38 cellular contexts compared by ENCODE assay signal in genomic region chr3:26029323-26029722, GRCh38.
"Had no signal": no experiment of that assay in that cellular context is flagged by ENCODE, and none has a peak within 500 bp of the region (broad histone marks: within the 10 kb centered on the region; RNA-seq: fewer than 3 reads in every experiment).

No MANE protein-coding gene starts in this region.

- H3K4me3 ChIP-seq: adrenal gland, ascending aorta, body of pancreas, breast epithelium, cardiac muscle cell had no signal

- H3K27ac ChIP-seq: adrenal gland, ascending aorta, body of pancreas, brain microvascular endothelial cell, breast epithelium, cardiac muscle cell had no signal

- H3K27me3 ChIP-seq: ascending aorta, body of pancreas, brain microvascular endothelial cell, breast epithelium, cardiac muscle cell had no signal

- H3K27me3 Mint-ChIP-seq: activated naive CD4-positive, alpha-beta T cell treated with anti-CD3 and anti-CD28 coated beads, Interleukin-2, amount 10 ng/mL, durations not matched to agents 7 days and 5 days; activated naive CD4-positive, alpha-beta T cell treated with anti-CD3 and anti-CD28 coated beads, Interleukin-2, amount 50 U/mL, for 24 hours; activated naive CD8-positive, alpha-beta T cell treated with anti-CD3 and anti-CD28 coated beads for 36 hours; activated naive CD8-positive, alpha-beta T cell treated with anti-CD3 and anti-CD28 coated beads, Interleukin-2, amount 10 ng/mL, durations not matched to agents 7 days and 5 days; central memory CD8-positive, alpha-beta T cell had no signal

- H3K9me3 Mint-ChIP-seq: activated naive CD4-positive, alpha-beta T cell treated with anti-CD3 and anti-CD28 coated beads, Interleukin-2, amount 10 ng/mL, durations not matched to agents 7 days and 5 days; activated naive CD8-positive, alpha-beta T cell treated with anti-CD3 and anti-CD28 coated beads, Interleukin-2, amount 10 ng/mL, durations not matched to agents 7 days and 5 days; activated T-helper 2 cell treated with anti-CD3 and anti-CD28 coated beads, Interferon-gamma antibody, Interleukin-2, Interleukin-4, amounts not matched to agents 10 μg/mL and 5 μg/mL and 100 μg/mL, durations not matched to agents 14 hours and 24 hours and 36 hours had no signal

- H3K9me3 ChIP-seq: adrenal gland, ascending aorta, body of pancreas had no signal

- H3K4me3 Mint-ChIP-seq: activated naive CD4-positive, alpha-beta T cell treated with anti-CD3 and anti-CD28 coated beads for 36 hours; activated naive CD4-positive, alpha-beta T cell treated with anti-CD3 and anti-CD28 coated beads, Interleukin-2, amount 10 ng/mL, durations not matched to agents 7 days and 5 days; activated naive CD4-positive, alpha-beta T cell treated with anti-CD3 and anti-CD28 coated beads, Interleukin-2, amount 50 U/mL, for 24 hours; activated naive CD8-positive, alpha-beta T cell; activated naive CD8-positive, alpha-beta T cell treated with anti-CD3 and anti-CD28 coated beads for 36 hours; activated naive CD8-positive, alpha-beta T cell treated with anti-CD3 and anti-CD28 coated beads, Interleukin-2, amount 10 ng/mL, durations not matched to agents 7 days and 5 days; activated naive CD8-positive, alpha-beta T cell treated with anti-CD3 and anti-CD28 coated beads, Interleukin-2, amount 50 U/mL, for 24 hours; activated T-cell treated with anti-CD3 and anti-CD28 coated beads, Interleukin-2, amount 50 U/mL, for 24 hours; activated T-cell treated with anti-CD3 and anti-CD28 coated beads, Interleukin-2, amount 50 U/mL, for 4 hours; activated T-helper 1 cell treated with anti-CD3 and anti-CD28 coated beads, Interleukin-12 subunit alpha, Interleukin-12 subunit beta, Interleukin-2, Interleukin-4 antibody, amounts not matched to agents 30 ng/mL and 10 ng/mL and 1 ng/mL, durations not matched to agents 14 hours and 24 hours and 36 hours; activated T-helper 17 cell treated with anti-CD3 and anti-CD28 coated beads, Interleukin-2, amount 50 U/mL, for 72 hours; brain; central memory CD8-positive, alpha-beta T cell had no signal

- H3K36me3 Mint-ChIP-seq: activated naive CD4-positive, alpha-beta T cell treated with anti-CD3 and anti-CD28 coated beads, Interleukin-2, amount 10 ng/mL, durations not matched to agents 7 days and 5 days; activated naive CD4-positive, alpha-beta T cell treated with anti-CD3 and anti-CD28 coated beads, Interleukin-2, amount 50 U/mL, for 24 hours; activated naive CD8-positive, alpha-beta T cell; activated naive CD8-positive, alpha-beta T cell treated with anti-CD3 and anti-CD28 coated beads for 36 hours; activated naive CD8-positive, alpha-beta T cell treated with anti-CD3 and anti-CD28 coated beads, Interleukin-2, amount 10 ng/mL, durations not matched to agents 7 days and 5 days; brain had no signal

- DNase-seq: activated effector memory CD4-positive, alpha-beta T cell treated with anti-CD3 and anti-CD28 coated beads, Interleukin-2, amount 50 U/mL, for 16 hours; activated effector memory CD4-positive, alpha-beta T cell treated with Interleukin-2 at 50 U/mL for 16 hours; activated gamma-delta T cell; activated gamma-delta T cell treated with Interleukin-2 at 50 U/mL for 16 hours; activated naive CD4-positive, alpha-beta T cell; activated naive CD4-positive, alpha-beta T cell treated with anti-CD3 and anti-CD28 coated beads for 36 hours; activated naive CD4-positive, alpha-beta T cell treated with anti-CD3 and anti-CD28 coated beads, Interleukin-2, amount 10 ng/mL, durations not matched to agents 7 days and 5 days; activated naive CD4-positive, alpha-beta T cell treated with anti-CD3 and anti-CD28 coated beads, Interleukin-2, amount 50 U/mL, for 16 hours; activated naive CD4-positive, alpha-beta T cell treated with Interleukin-2 at 50 U/mL for 16 hours; activated naive CD8-positive, alpha-beta T cell treated with anti-CD3 and anti-CD28 coated beads for 36 hours; activated naive CD8-positive, alpha-beta T cell treated with anti-CD3 and anti-CD28 coated beads, Interleukin-2, amount 10 ng/mL, durations not matched to agents 7 days and 5 days; activated naive CD8-positive, alpha-beta T cell treated with anti-CD3 and anti-CD28 coated beads, Interleukin-2, amount 50 U/mL, for 24 hours; activated T-cell treated with anti-CD3 and anti-CD28 coated beads for 4 hours; activated T-cell treated with anti-CD3 and anti-CD28 coated beads, Interleukin-2, amount 50 U/mL, for 1 hour; activated T-cell treated with anti-CD3 and anti-CD28 coated beads, Interleukin-2, amount 50 U/mL, for 24 hours; activated T-cell treated with anti-CD3 and anti-CD28 coated beads, Interleukin-2, amount 50 U/mL, for 4 hours; activated T-cell treated with anti-CD3 and anti-CD28 coated beads, Interleukin-2, amount 50 U/mL, for 48 hours; adrenal gland; amniotic stem cell; amygdala; anterior cingulate cortex; aorta; body of pancreas; brain microvascular endothelial cell; caudate nucleus; central memory CD4-positive, alpha-beta T cell; cerebellar nuclear complex had no signal

- H3K4me1 ChIP-seq: adrenal gland, ascending aorta, body of pancreas, breast epithelium had no signal

- H3K4me1 Mint-ChIP-seq: activated naive CD4-positive, alpha-beta T cell treated with anti-CD3 and anti-CD28 coated beads, Interleukin-2, amount 10 ng/mL, durations not matched to agents 7 days and 5 days; activated naive CD4-positive, alpha-beta T cell treated with anti-CD3 and anti-CD28 coated beads, Interleukin-2, amount 50 U/mL, for 24 hours; activated naive CD8-positive, alpha-beta T cell treated with anti-CD3 and anti-CD28 coated beads for 36 hours; activated naive CD8-positive, alpha-beta T cell treated with anti-CD3 and anti-CD28 coated beads, Interleukin-2, amount 10 ng/mL, durations not matched to agents 7 days and 5 days; activated naive CD8-positive, alpha-beta T cell treated with anti-CD3 and anti-CD28 coated beads, Interleukin-2, amount 50 U/mL, for 24 hours; activated T-helper 17 cell treated with anti-CD3 and anti-CD28 coated beads, Interleukin-2, amount 50 U/mL, for 72 hours; brain; central memory CD8-positive, alpha-beta T cell had no signal

- ATAC-seq: activated naive CD4-positive, alpha-beta T cell treated with anti-CD3 and anti-CD28 coated beads, Interleukin-2, amount 50 U/mL, for 72 hours; activated naive CD8-positive, alpha-beta T cell treated with anti-CD3 and anti-CD28 coated beads, Interleukin-2, amount 50 U/mL, for 24 hours; activated T-cell treated with anti-CD3 and anti-CD28 coated beads, Interleukin-2, amount 50 U/mL, for 4 hours; activated T-helper 17 cell treated with anti-CD3 and anti-CD28 coated beads, Interleukin-2, amount 50 U/mL, for 72 hours; body of pancreas had no signal

- H3K27ac Mint-ChIP-seq: activated naive CD4-positive, alpha-beta T cell treated with anti-CD3 and anti-CD28 coated beads for 36 hours; activated naive CD4-positive, alpha-beta T cell treated with anti-CD3 and anti-CD28 coated beads, Interleukin-2, amount 10 ng/mL, durations not matched to agents 7 days and 5 days; activated naive CD4-positive, alpha-beta T cell treated with anti-CD3 and anti-CD28 coated beads, Interleukin-2, amount 50 U/mL, for 24 hours; activated naive CD4-positive, alpha-beta T cell treated with anti-CD3 and anti-CD28 coated beads, Interleukin-2, amount 50 U/mL, for 72 hours; activated naive CD8-positive, alpha-beta T cell; activated naive CD8-positive, alpha-beta T cell treated with anti-CD3 and anti-CD28 coated beads for 36 hours; activated naive CD8-positive, alpha-beta T cell treated with anti-CD3 and anti-CD28 coated beads, Interleukin-2, amount 10 ng/mL, durations not matched to agents 7 days and 5 days; activated naive CD8-positive, alpha-beta T cell treated with anti-CD3 and anti-CD28 coated beads, Interleukin-2, amount 50 U/mL, for 24 hours; activated T-cell treated with anti-CD3 and anti-CD28 coated beads, Interleukin-2, amount 50 U/mL, for 24 hours; activated T-helper 1 cell treated with anti-CD3 and anti-CD28 coated beads, Interleukin-12 subunit alpha, Interleukin-12 subunit beta, Interleukin-2, Interleukin-4 antibody, amounts not matched to agents 30 ng/mL and 10 ng/mL and 1 ng/mL, durations not matched to agents 14 hours and 24 hours and 36 hours; activated T-helper 17 cell treated with anti-CD3 and anti-CD28 coated beads, Interleukin-2, amount 50 U/mL, for 72 hours; activated T-helper 2 cell treated with anti-CD3 and anti-CD28 coated beads, Interferon-gamma antibody, Interleukin-2, Interleukin-4, amounts not matched to agents 10 μg/mL and 5 μg/mL and 100 μg/mL, durations not matched to agents 14 hours and 24 hours and 36 hours; brain had no signal

- H3K36me3 ChIP-seq: adrenal gland, ascending aorta, brain microvascular endothelial cell, breast epithelium, cardiac muscle cell had no signal
